Comparison of ENCODE assay signal across 8 cellular contexts in genomic region chr19:44499559-44499958, GRCh38. TPM values are rescaled to one million over a fixed set of nuclear protein-coding genes. Genes with fewer than 3 reads are reported as not detected.
DNase-seq lines count a peak whose midpoint lies in the region; TF ChIP-seq lines count a peak whose summit lies in the region.

No MANE protein-coding gene starts in this region.

- no peaks in the 10 kb centered on the region for H3K27me3 ChIP-seq in sigmoid colon

- POLR2A ChIA-PET in RWPE1 (lab: Yijun Ruan, JAX; ENCODE audit: low non-redundant PET) = interaction anchor here (0.6 kb wide), 1 partner anchor 287 kb away, joined by 3 read pairs; the partner anchor contains the start of gene ZNF227

- H3K27ac ChIP-seq in RWPE1 (peak overlapping the region; percentile 86), sigmoid colon (peak overlapping the region in 2 of 4 donors; percentile 82 to 89)

- H3K4me1 ChIP-seq in sigmoid colon = peaks cover 0 to 20% (median 16%) of the 10 kb centered on the region in 4 donors

- 29 to 33% methylated on average over 6 of the region's 6 CpGs for WGBS in sigmoid colon, 2 donors

- H3K9me3 ChIP-seq in sigmoid colon = peaks cover 14 to 35% (median 23%) of the 10 kb centered on the region in 4 donors

- no peak for TF ChIP-seq POLR2A in sigmoid colon (IDR thresholded peaks at IDR 0.05)

- DNase-seq in GM12865 (ENCODE audit: low read depth) (no peak), RWPE1 (ENCODE audit: low spot score) (no peak), fibroblast of mammary gland (ENCODE audit: low read depth) (no peak), sigmoid colon (no peak), LoVo (ENCODE audit: low spot score) (no peak), NCI-H146 (lab: John Stamatoyannopoulos, UW) (no peak), OCI-M2 (lab: John Stamatoyannopoulos, UW; ENCODE audit: unreplicated experiment) (no peak)
- DNase-seq in stimulated activated CD4-positive, alpha-beta T cell treated with anti-CD3 and anti-CD28 coated beads, Interleukin-4, amount 100 ng/mL, for 1 hour = no peak

- TF ChIP-seq CTCF in GM12865 (IDR thresholded peaks at IDR 0.05; ENCODE audit: insufficient read depth, low read depth, low read length, missing control alignments) (no peak), RWPE1 (conservative IDR thresholded peaks at IDR 0.05; ENCODE audit: low read depth) (no peak), fibroblast of mammary gland (conservative IDR thresholded peaks at IDR 0.05; ENCODE audit: control insufficient read depth, insufficient read depth, low read depth, low read length) (no peak), sigmoid colon (IDR thresholded peaks at IDR 0.05) (no peak)

- peaks cover 15 to 30% (median 27%) of the 10 kb centered on the region in 4 donors for H3K36me3 ChIP-seq in sigmoid colon

- TF ChIP-seq EP300 in sigmoid colon (IDR thresholded peaks at IDR 0.05) = no peak

- CTCF ChIA-PET in RWPE1 (lab: Yijun Ruan, JAX) = no interaction called here

- H3K4me3 ChIP-seq in GM12865 (ENCODE audit: low read depth, low read length) (peak overlapping the region; percentile 88), fibroblast of mammary gland (ENCODE audit: control insufficient read depth, low read depth, low read length) (peak overlapping the region; percentile 87), sigmoid colon (peak overlapping the region; percentile 67 to 90 (median 80))

- intact Hi-C loops in sigmoid colon (cut with DNase I) = no loop called here

RNA-seq across cellular contexts. Expression of gene ZNF180, which starts 0.8 kb away (rescaled TPM):
- 10 to 100 TPM in 2 of 4 donors, 1 to 10 TPM in 2; 8.4 to 19.5 (median 10.2) TPM for total RNA-seq in sigmoid colon
- 1 to 10 TPM; 2.4 to 4.9 (median 4.8) TPM for polyA plus RNA-seq in sigmoid colon

RNA-seq across cellular contexts. Expression of gene CEACAM20, which starts 29.9 kb away (rescaled TPM):
- total RNA-seq in sigmoid colon = under 1 TPM in 1 of 4 donors, not detected in 3; 0.36 TPM
- under 1 TPM in 1 of 3 donors, not detected in 2; 0.22 TPM for polyA plus RNA-seq in sigmoid colon

RNA-seq across cellular contexts. Expression of gene ZNF229, which starts 51.3 kb away (rescaled TPM):
- total RNA-seq in sigmoid colon = 1 to 10 TPM; 3.3 to 6.1 (median 5.0) TPM
- 1 to 10 TPM in 2 of 3 donors, not detected in 1; 1.2 to 1.3 TPM for polyA plus RNA-seq in sigmoid colon
